ENCODE assay signal across 17 cellular contexts in the genomic region with DNA sequence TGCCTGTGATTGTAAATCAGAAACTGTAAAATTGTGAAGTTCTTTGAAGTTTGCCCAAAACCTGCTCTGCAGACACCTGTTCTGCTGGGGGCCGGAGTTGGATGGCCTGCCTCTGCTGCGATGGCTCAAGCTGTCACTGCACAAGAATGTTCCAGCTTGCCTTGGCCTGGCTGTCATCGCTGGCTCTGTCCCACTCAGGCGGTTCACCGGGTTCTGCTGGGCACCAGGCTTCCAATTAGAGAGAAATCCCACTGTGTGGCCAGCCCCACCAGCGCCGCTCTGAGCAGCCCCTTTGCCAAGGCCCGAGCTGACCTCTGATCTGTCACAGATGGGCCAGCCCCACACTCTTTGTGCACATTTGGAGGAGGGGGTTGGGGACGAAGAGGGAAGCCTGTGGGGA.
DNase-seq lines count a peak whose midpoint lies in the region; ATAC-seq and TF ChIP-seq lines count a peak whose summit lies in the region.
"Had no signal": no experiment of that assay in that cellular context is flagged by ENCODE, and none has a peak within 500 bp of the region (broad histone marks: within the 10 kb centered on the region; RNA-seq: fewer than 3 reads in every experiment).

No MANE protein-coding gene starts in this region.

- H3K36me3 Mint-ChIP-seq in brain: peaks cover 36% of the 10 kb centered on the region
- H3K36me3 Mint-ChIP-seq in activated CD4-positive, alpha-beta memory T cell treated with anti-CD3 and anti-CD28 coated beads, Interleukin-2, amount 10 ng/mL, durations not matched to agents 7 days and 5 days (ENCODE audit: low read depth): no peaks in the 10 kb centered on the region

- H3K4me1 ChIP-seq in psoas muscle (peaks cover 16% of the 10 kb centered on the region), spleen (no peaks in the 10 kb centered on the region)
- H3K4me1 ChIP-seq: Peyer's patch had no signal

- POLR2A ChIA-PET in activated CD4-positive, alpha-beta memory T cell treated with anti-CD3 and anti-CD28 coated beads, Interleukin-2, amount 10 ng/mL, durations not matched to agents 7 days and 5 days (lab: Charles Lee): no interaction called here

- no peaks in the 10 kb centered on the region for H3K27me3 Mint-ChIP-seq in brain
- no peaks in the 10 kb centered on the region for H3K27me3 Mint-ChIP-seq in activated CD4-positive, alpha-beta memory T cell treated with anti-CD3 and anti-CD28 coated beads, Interleukin-2, amount 10 ng/mL, durations not matched to agents 7 days and 5 days

- H3K4me1 Mint-ChIP-seq in brain: peaks cover 85% of the 10 kb centered on the region
- no peaks in the 10 kb centered on the region for H3K4me1 Mint-ChIP-seq in activated CD4-positive, alpha-beta memory T cell treated with anti-CD3 and anti-CD28 coated beads, Interleukin-2, amount 10 ng/mL, durations not matched to agents 7 days and 5 days

- H3K4me3 ChIP-seq in psoas muscle: peak overlapping the region; percentile 15
- no peak overlapping the region for H3K4me3 ChIP-seq in spleen
- H3K4me3 ChIP-seq: K562, Peyer's patch had no signal

- 26 to 41% (median 27%) methylated on average over 9 of the region's 9 CpGs for WGBS in psoas muscle, 3 donors
- WGBS in spleen, 5 donors: 69 to 91% (median 89%) methylated on average over 9 of the region's 9 CpGs

- H3K9me3 ChIP-seq in psoas muscle: no peaks in the 10 kb centered on the region
- no peaks in the 10 kb centered on the region for H3K9me3 ChIP-seq in spleen
- H3K9me3 ChIP-seq: Peyer's patch had no signal

- TF ChIP-seq POLR2A in spleen (IDR thresholded peaks at IDR 0.05): no peak

- no peaks in the 10 kb centered on the region for H3K9me3 Mint-ChIP-seq in brain
- H3K9me3 Mint-ChIP-seq in activated CD4-positive, alpha-beta memory T cell treated with anti-CD3 and anti-CD28 coated beads, Interleukin-2, amount 10 ng/mL, durations not matched to agents 7 days and 5 days: no peaks in the 10 kb centered on the region

- H3K27me3 ChIP-seq in psoas muscle (ENCODE audit: insufficient read depth in 3 of 3, low read length in 2 of 3) (no peaks in the 10 kb centered on the region), spleen (replicated peaks in 1 of 7) (no peaks in the 10 kb centered on the region)
- H3K27me3 ChIP-seq: Peyer's patch had no signal

- peaks cover 0 to 6% of the 10 kb centered on the region in 2 donors for H3K36me3 ChIP-seq in psoas muscle (ENCODE audit: insufficient read depth in 1 of 2, low read depth in 1 of 2)
- peaks cover 0 to 25% (median 10%) of the 10 kb centered on the region in 6 donors for H3K36me3 ChIP-seq in spleen

- H3K27ac ChIP-seq in psoas muscle (peak overlapping the region; percentile 77), spleen (no peak overlapping the region)
- H3K27ac ChIP-seq: HL-60, Peyer's patch had no signal

- intact Hi-C loops in left ventricle myocardium superior (cut with micrococcal nuclease): no loop called here
- intact Hi-C loops in psoas muscle (cut with DNase I): no loop called here
- intact Hi-C loops in spleen (cut with DNase I; ENCODE audit: low total_unique reads): no loop called here

- ATAC-seq in left ventricle myocardium superior (peak; percentile 83), psoas muscle (peak; percentile 95 to 98 (median 96)), HG02588 (IDR thresholded peaks at IDR 0.05; ENCODE audit: unreplicated experiment) (no peak)
- ATAC-seq: HCT116, K562 had no signal

- no peak overlapping the region for H3K4me3 Mint-ChIP-seq in brain
- no peak overlapping the region for H3K4me3 Mint-ChIP-seq in activated CD4-positive, alpha-beta memory T cell treated with anti-CD3 and anti-CD28 coated beads, Interleukin-2, amount 10 ng/mL, durations not matched to agents 7 days and 5 days

- no peak for TF ChIP-seq CTCF in brain (conservative IDR thresholded peaks at IDR 0.05)
- no peak for TF ChIP-seq CTCF in psoas muscle (IDR thresholded peaks at IDR 0.05)
- TF ChIP-seq CTCF in spleen (IDR thresholded peaks at IDR 0.05 in 8 of 11, conservative IDR thresholded peaks at IDR 0.05 in 3 of 11): no peak

- CTCF ChIA-PET in activated CD4-positive, alpha-beta memory T cell treated with anti-CD3 and anti-CD28 coated beads, Interleukin-2, amount 10 ng/mL, durations not matched to agents 7 days and 5 days (lab: Charles Lee): no interaction called here

- peak overlapping the region in 3 of 5 experiments; percentile 3 to 34 (median 24) for H3K27ac Mint-ChIP-seq in brain
- H3K27ac Mint-ChIP-seq in activated CD4-positive, alpha-beta memory T cell treated with anti-CD3 and anti-CD28 coated beads, Interleukin-2, amount 10 ng/mL, durations not matched to agents 7 days and 5 days: no peak overlapping the region

- DNase-seq in C1 segment of cervical spinal cord (lab: John Stamatoyannopoulos, UW): peak in 9 of 14 donors; percentile 13 to 68 (median 34)
- peak; percentile 45 for DNase-seq in left ventricle myocardium superior
- peak; percentile 59 to 83 for DNase-seq in psoas muscle
- DNase-seq in activated CD4-positive, alpha-beta memory T cell treated with anti-CD3 and anti-CD28 coated beads, Interleukin-2, amount 10 ng/mL, durations not matched to agents 7 days and 5 days: no peak
- DNase-seq in SK-N-DZ (ENCODE audit: low spot score): no peak
- DNase-seq in spleen: no peak
- DNase-seq: Calu3, DMS79, NCI-H1436, NCI-H2081, NCI-H510A treated with DMSO at 0.1 percent for 48 hours, Peyer's patch had no signal

Comparison
In these comparisons a context has a peak if more than half of its experiments do, and no peak if none do; other contexts are left out.
1. DNase-seq: peak in C1 segment of cervical spinal cord (9 of 14), left ventricle myocardium superior (single experiment) and psoas muscle (2 of 2); none in activated CD4-positive, alpha-beta memory T cell treated with anti-CD3 and anti-CD28 coated beads, Interleukin-2, amount 10 ng/mL, durations not matched to agents 7 days and 5 days (single experiment), SK-N-DZ (single experiment) and spleen (single experiment).